ENCODE assay signal across 10 cellular contexts in genomic region chr14:78595797-78596196, GRCh38.
A peak's percentile ranks its signal among the peaks of the same experiment; 100 is the strongest.
DNase-seq lines count a peak whose midpoint lies in the region; ATAC-seq and TF ChIP-seq lines count a peak whose summit lies in the region.
"Had no signal": no experiment of that assay in that cellular context is flagged by ENCODE, and none has a peak within 500 bp of the region (broad histone marks: within the 10 kb centered on the region; RNA-seq: fewer than 3 reads in every experiment).

No MANE protein-coding gene starts in this region.

- no peak overlapping the region for H3K4me3 Mint-ChIP-seq in chondrocyte (ENCODE audit: unreplicated experiment)
- H3K4me3 Mint-ChIP-seq in progenitor cell of endocrine pancreas (ENCODE audit: low read depth), result no peak overlapping the region
- H3K4me3 Mint-ChIP-seq: CD14-positive monocyte had no signal

- TF ChIP-seq CTCF in chondrocyte (IDR thresholded peaks at IDR 0.05), result peak; percentile 40
- TF ChIP-seq CTCF in progenitor cell of endocrine pancreas (IDR thresholded peaks at IDR 0.05; ENCODE audit: unreplicated experiment), result peak; percentile 34

- DNase-seq in NCI-H82 (lab: John Stamatoyannopoulos, UW), result peak; percentile 62
- DNase-seq in NCI-H82 treated with DMSO at 0.1 percent for 48 hours (lab: John Stamatoyannopoulos, UW; ENCODE audit: unreplicated experiment), result no peak
- DNase-seq in NCI-H1092 treated with DMSO at 0.1 percent for 48 hours (lab: John Stamatoyannopoulos, UW), result peak; percentile 20
- no peak for DNase-seq in chondrocyte (ENCODE audit: low spot score)
- no peak for DNase-seq in progenitor cell of endocrine pancreas (ENCODE audit: low spot score, unreplicated experiment)
- no peak for DNase-seq in NOMO-1 treated with DMSO at 0.1 percent for 48 hours (lab: John Stamatoyannopoulos, UW; ENCODE audit: unreplicated experiment)
- no peak for DNase-seq in activated T-cell treated with anti-CD3 and anti-CD28 coated beads, Interleukin-2, amount 50 U/mL, for 48 hours
- DNase-seq: PC-9 had no signal

- ATAC-seq in GM18520 (IDR thresholded peaks at IDR 0.05; ENCODE audit: unreplicated experiment), result no peak

- H3K27me3 Mint-ChIP-seq in chondrocyte (ENCODE audit: low read depth) (peaks cover 17% of the 10 kb centered on the region), progenitor cell of endocrine pancreas (peaks cover 24% of the 10 kb centered on the region)

- H3K36me3 Mint-ChIP-seq in chondrocyte (ENCODE audit: low read depth) (no peaks in the 10 kb centered on the region), progenitor cell of endocrine pancreas (ENCODE audit: insufficient read depth) (no peaks in the 10 kb centered on the region)
- H3K36me3 Mint-ChIP-seq: CD14-positive monocyte had no signal

- H3K27ac Mint-ChIP-seq in chondrocyte (ENCODE audit: unreplicated experiment) (no peak overlapping the region), progenitor cell of endocrine pancreas (no peak overlapping the region)
- H3K27ac Mint-ChIP-seq: CD14-positive monocyte had no signal

- H3K9me3 Mint-ChIP-seq in chondrocyte (ENCODE audit: low read depth), result no peaks in the 10 kb centered on the region
- H3K9me3 Mint-ChIP-seq in progenitor cell of endocrine pancreas (ENCODE audit: low read depth), result no peaks in the 10 kb centered on the region
- H3K9me3 Mint-ChIP-seq: CD14-positive monocyte had no signal

- H3K4me1 Mint-ChIP-seq in chondrocyte (ENCODE audit: low read depth) (peaks cover 3% of the 10 kb centered on the region), progenitor cell of endocrine pancreas (ENCODE audit: low read depth) (no peaks in the 10 kb centered on the region)
- H3K4me1 Mint-ChIP-seq: CD14-positive monocyte had no signal

Comparison
In these comparisons a context has a peak if more than half of its experiments do, and no peak if none do; other contexts are left out.
1. DNase-seq: peak in NCI-H82 (single experiment) and NCI-H1092 treated with DMSO at 0.1 percent for 48 hours (single experiment); none in NCI-H82 treated with DMSO at 0.1 percent for 48 hours (single experiment), chondrocyte (single experiment), progenitor cell of endocrine pancreas (single experiment), NOMO-1 treated with DMSO at 0.1 percent for 48 hours (single experiment) and activated T-cell treated with anti-CD3 and anti-CD28 coated beads, Interleukin-2, amount 50 U/mL, for 48 hours (0 of 2).